Comparison of ENCODE assay signal across 12 cellular contexts in the genomic region with DNA sequence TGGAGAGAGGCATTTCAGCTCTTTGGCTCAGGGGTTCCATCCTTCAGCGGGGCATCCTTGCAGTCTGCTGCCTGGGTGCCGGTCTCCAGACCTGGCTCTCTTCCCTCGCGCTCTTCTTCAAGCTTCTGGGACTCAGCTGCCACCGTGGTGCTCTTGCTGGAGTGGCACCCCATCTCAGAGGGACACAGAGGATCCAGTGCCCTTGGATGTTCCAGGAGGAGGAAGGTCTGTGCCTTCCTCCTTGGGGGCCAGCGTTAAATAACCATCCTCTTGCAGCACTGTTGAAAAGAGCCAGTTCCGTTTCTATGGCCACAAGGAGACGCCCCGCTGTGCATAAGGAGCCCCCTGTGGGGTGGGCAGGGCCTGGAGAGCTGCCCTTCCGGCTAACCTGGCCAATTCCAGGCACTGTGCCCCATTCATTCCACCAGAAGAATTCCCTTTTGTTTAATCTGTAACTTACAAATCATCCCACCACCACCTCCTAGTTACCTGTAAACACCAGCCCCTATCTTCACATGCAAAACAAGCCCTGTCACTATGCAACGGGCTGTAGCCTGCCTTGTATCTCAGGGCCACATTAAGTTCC. TPM values are rescaled to one million over a fixed set of nuclear protein-coding genes. Genes with fewer than 3 reads are reported as not detected.
A peak's percentile ranks its signal among the peaks of the same experiment; 100 is the strongest.
DNase-seq lines count a peak whose midpoint lies in the region; ATAC-seq and TF ChIP-seq lines count a peak whose summit lies in the region.
"Had no signal": no experiment of that assay in that cellular context is flagged by ENCODE, and none has a peak within 500 bp of the region (broad histone marks: within the 10 kb centered on the region; RNA-seq: fewer than 3 reads in every experiment).

No MANE protein-coding gene starts in this region.

- H3K4me1 ChIP-seq in PC-9 (replicated peaks; ENCODE audit: insufficient read depth) (no peaks in the 10 kb centered on the region), heart left ventricle (peaks cover 0 to 41% (median 21%) of the 10 kb centered on the region in 12 donors), Peyer's patch (peaks cover 0 to 39% (median 0%) of the 10 kb centered on the region in 4 donors)

- no peaks in the 10 kb centered on the region for H4K20me1 ChIP-seq in PC-9 (ENCODE audit: insufficient read depth)
- H4K20me1 ChIP-seq: BLaER1 treated with 17β-estradiol and CSF1 and Interleukin-3, amounts not matched to agents 10 nM and 100 nM had no signal

- H3K79me2 ChIP-seq in PC-9 (ENCODE audit: low read depth) = no peaks in the 10 kb centered on the region

- peak overlapping the region; percentile 68 for H3K27ac Mint-ChIP-seq in neural crest cell (ENCODE audit: unreplicated experiment)
- H3K27ac Mint-ChIP-seq in activated T-cell treated with anti-CD3 and anti-CD28 coated beads, Interleukin-2, amount 50 U/mL, for 72 hours = no peak overlapping the region
- H3K27ac Mint-ChIP-seq: activated CD8-positive, alpha-beta T cell treated with anti-CD3 and anti-CD28 coated beads, Interleukin-2, amount 10 ng/mL, durations not matched to agents 7 days and 5 days had no signal

- POLR2A ChIA-PET in PC-9 (lab: Charles Lee; ENCODE audit: unreplicated experiment) = interaction anchor here (0.7 kb wide), 1 partner anchor 506 kb away, joined by 3 read pairs; no protein-coding TSS in a partner anchor

- TF ChIP-seq CTCF in PC-9 (conservative IDR thresholded peaks at IDR 0.05) (no peak), heart left ventricle (IDR thresholded peaks at IDR 0.05) (no peak), neural crest cell (conservative IDR thresholded peaks at IDR 0.05) (no peak), Peyer's patch (IDR thresholded peaks at IDR 0.05) (no peak)

- H3K9me3 ChIP-seq in PC-9 (ENCODE audit: insufficient read depth, low read depth) (no peaks in the 10 kb centered on the region), heart left ventricle (no peaks in the 10 kb centered on the region), Peyer's patch (no peaks in the 10 kb centered on the region)

- peaks cover 43% of the 10 kb centered on the region for H3K4me1 Mint-ChIP-seq in neural crest cell
- H3K4me1 Mint-ChIP-seq in activated T-cell treated with anti-CD3 and anti-CD28 coated beads, Interleukin-2, amount 50 U/mL, for 72 hours (ENCODE audit: low read depth) = no peaks in the 10 kb centered on the region
- H3K4me1 Mint-ChIP-seq: central memory CD8-positive, alpha-beta T cell had no signal

- H3K4me3 ChIP-seq in PC-9 (no peak overlapping the region), heart left ventricle (peak overlapping the region in 9 of 12 donors; percentile 10 to 53 (median 39)), Peyer's patch (no peak overlapping the region)
- H3K4me3 ChIP-seq: BLaER1 treated with 17β-estradiol and CSF1 and Interleukin-3, amounts not matched to agents 10 nM and 100 nM had no signal

- H3K4me2 ChIP-seq in PC-9 = peak overlapping the region; percentile 5; the same call in 1 of the 2 replicates

- H3K27me3 Mint-ChIP-seq in neural crest cell (ENCODE audit: low read depth) = peaks cover 30% of the 10 kb centered on the region
- H3K27me3 Mint-ChIP-seq in activated T-cell treated with anti-CD3 and anti-CD28 coated beads, Interleukin-2, amount 50 U/mL, for 72 hours (ENCODE audit: low read depth) = peaks cover 7% of the 10 kb centered on the region

- ATAC-seq in heart left ventricle = peak in 2 of 4 donors; percentile 17 to 19
- ATAC-seq in GM19463 (IDR thresholded peaks at IDR 0.05; ENCODE audit: unreplicated experiment) = no peak
- ATAC-seq in activated T-cell treated with anti-CD3 and anti-CD28 coated beads, Interleukin-2, amount 50 U/mL, for 72 hours (replicated peaks in 1 of 2) = no peak
- ATAC-seq: activated CD8-positive, alpha-beta T cell treated with anti-CD3 and anti-CD28 coated beads, Interleukin-2, amount 10 ng/mL, durations not matched to agents 7 days and 5 days had no signal

- H3K27me3 ChIP-seq in PC-9 (ENCODE audit: insufficient read depth, low read depth) = 0 out of 2 replicates have a peak, but pooled peaks cover 4% of the 10 kb centered on the region
- H3K27me3 ChIP-seq in heart left ventricle = peaks cover 0 to 9% (median 0%) of the 10 kb centered on the region in 9 donors
- no peaks in the 10 kb centered on the region for H3K27me3 ChIP-seq in Peyer's patch
- H3K27me3 ChIP-seq: BLaER1 treated with 17β-estradiol and CSF1 and Interleukin-3, amounts not matched to agents 10 nM and 100 nM had no signal

- H2AFZ ChIP-seq in PC-9 = no peak overlapping the region

- intact Hi-C loops in PC-9 (cut with micrococcal nuclease; ENCODE audit: unreplicated experiment) (no loop called here), heart left ventricle (cut with DNase I) (loop anchor here in 1 of 10 donors (10.0 kb wide), 1 partner anchor 391 kb away; a partner anchor contains a TSS)

- DNase-seq in CMK (ENCODE audit: low read depth) (peak; percentile 8), PC-9 (peak; percentile 22 to 86), heart left ventricle (no peak), neural crest cell (ENCODE audit: low read depth, low spot score) (no peak), GM19240 (ENCODE audit: insufficient read length, low spot score) (no peak), Peyer's patch (no peak)
- DNase-seq in activated T-cell treated with anti-CD3 and anti-CD28 coated beads, Interleukin-2, amount 50 U/mL, for 72 hours = no peak
- DNase-seq: activated CD8-positive, alpha-beta T cell treated with anti-CD3 and anti-CD28 coated beads, Interleukin-2, amount 10 ng/mL, durations not matched to agents 7 days and 5 days; RPMI8226 had no signal

- no peak for TF ChIP-seq POLR2A in heart left ventricle (IDR thresholded peaks at IDR 0.05)
- no peak for TF ChIP-seq POLR2A in Peyer's patch (IDR thresholded peaks at IDR 0.05)

- H3K36me3 Mint-ChIP-seq in neural crest cell (ENCODE audit: low read depth) = no peaks in the 10 kb centered on the region
- H3K36me3 Mint-ChIP-seq in activated T-cell treated with anti-CD3 and anti-CD28 coated beads, Interleukin-2, amount 50 U/mL, for 72 hours (ENCODE audit: insufficient read depth in 2 of 2) = no peaks in the 10 kb centered on the region

- H3K27ac ChIP-seq in PC-9 (no peak overlapping the region), heart left ventricle (peak overlapping the region; percentile 32 to 88 (median 70)), Peyer's patch (no peak overlapping the region)

- H3K36me3 ChIP-seq in PC-9 (ENCODE audit: low read depth) = no peaks in the 10 kb centered on the region
- no peaks in the 10 kb centered on the region for H3K36me3 ChIP-seq in heart left ventricle
- H3K36me3 ChIP-seq in Peyer's patch = no peaks in the 10 kb centered on the region
- H3K36me3 ChIP-seq: BLaER1 treated with 17β-estradiol and CSF1 and Interleukin-3, amounts not matched to agents 10 nM and 100 nM had no signal

- peak overlapping the region; percentile 75 for H3K4me3 Mint-ChIP-seq in neural crest cell
- no peak overlapping the region for H3K4me3 Mint-ChIP-seq in activated T-cell treated with anti-CD3 and anti-CD28 coated beads, Interleukin-2, amount 50 U/mL, for 72 hours
- H3K4me3 Mint-ChIP-seq: activated CD8-positive, alpha-beta T cell treated with anti-CD3 and anti-CD28 coated beads, Interleukin-2, amount 10 ng/mL, durations not matched to agents 7 days and 5 days; central memory CD8-positive, alpha-beta T cell had no signal

- peaks cover 11% of the 10 kb centered on the region for H3K9me3 Mint-ChIP-seq in neural crest cell
- no peaks in the 10 kb centered on the region for H3K9me3 Mint-ChIP-seq in activated T-cell treated with anti-CD3 and anti-CD28 coated beads, Interleukin-2, amount 50 U/mL, for 72 hours
- H3K9me3 Mint-ChIP-seq: central memory CD8-positive, alpha-beta T cell had no signal

- no peaks in the 10 kb centered on the region for H3F3A ChIP-seq in PC-9 (ENCODE audit: insufficient read depth, low read depth)

- CTCF ChIA-PET in PC-9 (lab: Charles Lee) = no interaction called here

- no TSS peak for BruUV-seq in PC-9 (replicated peaks; lab: Mats Ljungman, UMichigan)

- H3K9me2 ChIP-seq in PC-9 (ENCODE audit: insufficient read depth) = no peaks in the 10 kb centered on the region

- 25 to 39% (median 34%) methylated on average over 6 to 11 of the region's 11 CpGs for WGBS in heart left ventricle, 4 donors

RNA-seq across cellular contexts. Expression of a gene that starts 8.6 kb away (rescaled TPM):
- total RNA-seq in PC-9 (2021) (1.9 and 2.8 TPM in 2 replicates), heart left ventricle (1 to 10 TPM in 1 of 9 donors, under 1 TPM in 7, not detected in 1; 0.39 to 2.3 (median 0.65) TPM), neural crest cell (0.61 and 0.75 TPM in 2 replicates), Peyer's patch (1 to 10 TPM in 3 of 4 donors, not detected in 1; 2.4 to 6.9 (median 3.2) TPM)
- polyA plus RNA-seq in heart left ventricle = under 1 TPM; 0.21 to 0.76 TPM
- total RNA-seq in activated T-cell treated with anti-CD3 and anti-CD28 coated beads, Interleukin-2, amount 50 U/mL, for 72 hours = under 1 TPM; 0.19 to 0.46 TPM

RNA-seq across cellular contexts. Expression of a gene that starts 10.7 kb away (rescaled TPM):
- total RNA-seq in PC-9 (2021) = 19.2 and 26.3 TPM in 2 replicates
- 10 to 100 TPM; 37.9 to 56.2 (median 44.1) TPM for total RNA-seq in heart left ventricle
- 10 to 100 TPM; 11.8 to 13.1 TPM for polyA plus RNA-seq in heart left ventricle
- total RNA-seq in neural crest cell = 76.0 and 76.6 TPM in 2 replicates
- total RNA-seq in activated T-cell treated with anti-CD3 and anti-CD28 coated beads, Interleukin-2, amount 50 U/mL, for 72 hours = 10 to 100 TPM; 16.7 to 17.4 TPM
- 100 to 1,000 TPM in 1 of 4 donors, 10 to 100 TPM in 3; 48.4 to 187 (median 79.3) TPM for total RNA-seq in Peyer's patch

Comparison
In these comparisons a context has a peak if more than half of its experiments do, and no peak if none do; other contexts are left out.
1. DNase-seq: peak in CMK (single experiment) and PC-9 (2 of 2); none in heart left ventricle (0 of 5), neural crest cell (single experiment), GM19240 (single experiment), activated T-cell treated with anti-CD3 and anti-CD28 coated beads, Interleukin-2, amount 50 U/mL, for 72 hours (0 of 2) and Peyer's patch (0 of 3).
2. H3K27ac ChIP-seq: peak in heart left ventricle (12 of 12); none in PC-9 (single experiment) and Peyer's patch (0 of 4).
3. H3K4me3 ChIP-seq: peak in heart left ventricle (9 of 12); none in PC-9 (single experiment) and Peyer's patch (0 of 4).